Comparison of ENCODE assay signal across 2 cellular contexts in the genomic region with DNA sequence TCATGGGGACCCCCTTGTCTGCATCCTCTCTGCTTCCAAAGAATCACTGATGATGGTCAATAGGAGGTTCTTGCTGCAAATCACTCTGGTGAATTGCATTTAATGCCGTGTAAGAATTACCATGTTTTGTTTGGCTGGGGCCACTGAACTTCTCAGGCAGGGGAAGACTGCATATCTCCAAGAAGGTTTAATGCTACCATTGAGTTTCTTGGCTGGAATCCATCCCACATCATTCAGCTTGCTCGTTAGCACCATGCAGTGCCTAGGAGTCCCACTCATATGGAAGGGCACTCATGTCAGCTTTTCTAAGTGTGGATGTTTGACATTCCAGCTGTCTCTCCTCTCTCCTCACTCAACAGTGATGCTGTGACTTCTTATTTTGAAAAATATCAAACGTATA.
TF ChIP-seq lines count a peak whose summit lies in the region.

No MANE protein-coding gene starts in this region.

TF ChIP-seq in HEK293, 187 proteins besides CTCF, POLR2A, EP300 and RAD21 (continues in another document):
- TF ChIP-seq ZNF133 (tag by site-specific recombination; IDR thresholded peaks at IDR 0.05), result no peak
- TF ChIP-seq ZBTB1 (tag by site-specific recombination; IDR thresholded peaks at IDR 0.05), result no peak
- TF ChIP-seq, protein P1, sequence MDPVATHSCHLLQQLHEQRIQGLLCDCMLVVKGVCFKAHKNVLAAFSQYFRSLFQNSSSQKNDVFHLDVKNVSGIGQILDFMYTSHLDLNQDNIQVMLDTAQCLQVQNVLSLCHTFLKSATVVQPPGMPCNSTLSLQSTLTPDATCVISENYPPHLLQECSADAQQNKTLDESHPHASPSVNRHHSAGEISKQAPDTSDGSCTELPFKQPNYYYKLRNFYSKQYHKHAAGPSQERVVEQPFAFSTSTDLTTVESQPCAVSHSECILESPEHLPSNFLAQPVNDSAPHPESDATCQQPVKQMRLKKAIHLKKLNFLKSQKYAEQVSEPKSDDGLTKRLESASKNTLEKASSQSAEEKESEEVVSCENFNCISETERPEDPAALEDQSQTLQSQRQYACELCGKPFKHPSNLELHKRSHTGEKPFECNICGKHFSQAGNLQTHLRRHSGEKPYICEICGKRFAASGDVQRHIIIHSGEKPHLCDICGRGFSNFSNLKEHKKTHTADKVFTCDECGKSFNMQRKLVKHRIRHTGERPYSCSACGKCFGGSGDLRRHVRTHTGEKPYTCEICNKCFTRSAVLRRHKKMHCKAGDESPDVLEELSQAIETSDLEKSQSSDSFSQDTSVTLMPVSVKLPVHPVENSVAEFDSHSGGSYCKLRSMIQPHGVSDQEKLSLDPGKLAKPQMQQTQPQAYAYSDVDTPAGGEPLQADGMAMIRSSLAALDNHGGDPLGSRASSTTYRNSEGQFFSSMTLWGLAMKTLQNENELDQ (tag by site-specific recombination; IDR thresholded peaks at IDR 0.05; ENCODE audit: low read depth), result no peak
- no peak for TF ChIP-seq ZNF48 (tag by site-specific recombination; IDR thresholded peaks at IDR 0.05)
- TF ChIP-seq ZNF391 (tag by site-specific recombination; IDR thresholded peaks at IDR 0.05; ENCODE audit: borderline replicate concordance, low read depth), result no peak
- no peak for TF ChIP-seq KLF10 (tag by site-specific recombination; IDR thresholded peaks at IDR 0.05)
- TF ChIP-seq TCF7L2 (IDR thresholded peaks at IDR 0.05; ENCODE audit: borderline replicate concordance, low read depth, low read length), result no peak
- no peak for TF ChIP-seq ZNF10 (tag by site-specific recombination; IDR thresholded peaks at IDR 0.05)
- no peak for TF ChIP-seq ZNF514 (tag by site-specific recombination; IDR thresholded peaks at IDR 0.05)
- no peak; the same call in 1 of the 2 replicates for TF ChIP-seq MZF1 (tag by site-specific recombination; IDR thresholded peaks at IDR 0.05; ENCODE audit: borderline replicate concordance)
- 0 out of 2 replicates have a peak, but pooled peaks have one; percentile 42 for TF ChIP-seq ZNF843 (tag by site-specific recombination; IDR thresholded peaks at IDR 0.05)
- TF ChIP-seq ZNF202 (tag by site-specific recombination; IDR thresholded peaks at IDR 0.05; ENCODE audit: borderline replicate concordance), result no peak
- no peak for TF ChIP-seq ZNF768 (tag by site-specific recombination; IDR thresholded peaks at IDR 0.05)
- TF ChIP-seq ZSCAN30 (tag by site-specific recombination; IDR thresholded peaks at IDR 0.05), result no peak
- TF ChIP-seq ZNF23 (tag by site-specific recombination; IDR thresholded peaks at IDR 0.05; ENCODE audit: borderline replicate concordance), result no peak
- TF ChIP-seq, protein P2, sequence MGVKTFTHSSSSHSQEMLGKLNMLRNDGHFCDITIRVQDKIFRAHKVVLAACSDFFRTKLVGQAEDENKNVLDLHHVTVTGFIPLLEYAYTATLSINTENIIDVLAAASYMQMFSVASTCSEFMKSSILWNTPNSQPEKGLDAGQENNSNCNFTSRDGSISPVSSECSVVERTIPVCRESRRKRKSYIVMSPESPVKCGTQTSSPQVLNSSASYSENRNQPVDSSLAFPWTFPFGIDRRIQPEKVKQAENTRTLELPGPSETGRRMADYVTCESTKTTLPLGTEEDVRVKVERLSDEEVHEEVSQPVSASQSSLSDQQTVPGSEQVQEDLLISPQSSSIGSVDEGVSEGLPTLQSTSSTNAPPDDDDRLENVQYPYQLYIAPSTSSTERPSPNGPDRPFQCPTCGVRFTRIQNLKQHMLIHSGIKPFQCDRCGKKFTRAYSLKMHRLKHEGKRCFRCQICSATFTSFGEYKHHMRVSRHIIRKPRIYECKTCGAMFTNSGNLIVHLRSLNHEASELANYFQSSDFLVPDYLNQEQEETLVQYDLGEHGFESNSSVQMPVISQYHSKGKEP (tag by site-specific recombination; IDR thresholded peaks at IDR 0.05), result peak; percentile 94
- TF ChIP-seq, protein P3, sequence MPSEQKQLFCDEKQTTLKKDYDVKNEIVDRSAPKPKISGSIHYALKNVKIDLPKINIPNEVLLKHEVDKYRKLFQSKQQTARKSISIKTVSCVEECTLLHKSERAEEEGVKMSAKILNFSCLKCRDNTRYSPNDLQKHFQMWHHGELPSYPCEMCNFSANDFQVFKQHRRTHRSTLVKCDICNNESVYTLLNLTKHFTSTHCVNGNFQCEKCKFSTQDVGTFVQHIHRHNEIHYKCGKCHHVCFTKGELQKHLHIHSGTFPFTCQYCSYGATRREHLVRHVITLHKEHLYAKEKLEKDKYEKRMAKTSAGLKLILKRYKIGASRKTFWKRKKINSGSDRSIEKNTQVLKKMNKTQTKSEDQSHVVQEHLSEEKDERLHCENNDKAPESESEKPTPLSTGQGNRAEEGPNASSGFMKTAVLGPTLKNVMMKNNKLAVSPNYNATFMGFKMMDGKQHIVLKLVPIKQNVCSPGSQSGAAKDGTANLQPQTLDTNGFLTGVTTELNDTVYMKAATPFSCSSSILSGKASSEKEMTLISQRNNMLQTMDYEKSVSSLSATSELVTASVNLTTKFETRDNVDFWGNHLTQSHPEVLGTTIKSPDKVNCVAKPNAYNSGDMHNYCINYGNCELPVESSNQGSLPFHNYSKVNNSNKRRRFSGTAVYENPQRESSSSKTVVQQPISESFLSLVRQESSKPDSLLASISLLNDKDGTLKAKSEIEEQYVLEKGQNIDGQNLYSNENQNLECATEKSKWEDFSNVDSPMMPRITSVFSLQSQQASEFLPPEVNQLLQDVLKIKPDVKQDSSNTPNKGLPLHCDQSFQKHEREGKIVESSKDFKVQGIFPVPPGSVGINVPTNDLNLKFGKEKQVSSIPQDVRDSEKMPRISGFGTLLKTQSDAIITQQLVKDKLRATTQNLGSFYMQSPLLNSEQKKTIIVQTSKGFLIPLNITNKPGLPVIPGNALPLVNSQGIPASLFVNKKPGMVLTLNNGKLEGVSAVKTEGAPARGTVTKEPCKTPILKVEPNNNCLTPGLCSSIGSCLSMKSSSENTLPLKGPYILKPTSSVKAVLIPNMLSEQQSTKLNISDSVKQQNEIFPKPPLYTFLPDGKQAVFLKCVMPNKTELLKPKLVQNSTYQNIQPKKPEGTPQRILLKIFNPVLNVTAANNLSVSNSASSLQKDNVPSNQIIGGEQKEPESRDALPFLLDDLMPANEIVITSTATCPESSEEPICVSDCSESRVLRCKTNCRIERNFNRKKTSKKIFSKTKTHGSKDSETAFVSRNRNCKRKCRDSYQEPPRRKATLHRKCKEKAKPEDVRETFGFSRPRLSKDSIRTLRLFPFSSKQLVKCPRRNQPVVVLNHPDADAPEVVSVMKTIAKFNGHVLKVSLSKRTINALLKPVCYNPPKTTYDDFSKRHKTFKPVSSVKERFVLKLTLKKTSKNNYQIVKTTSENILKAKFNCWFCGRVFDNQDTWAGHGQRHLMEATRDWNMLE (tag by site-specific recombination; conservative IDR thresholded peaks at IDR 0.05; ENCODE audit: low read depth), result no peak
- TF ChIP-seq ZFP69B (tag by site-specific recombination; IDR thresholded peaks at IDR 0.05), result no peak
- TF ChIP-seq ZNF791 (tag by site-specific recombination; IDR thresholded peaks at IDR 0.05), result no peak
- no peak for TF ChIP-seq GLI4 (tag by site-specific recombination; IDR thresholded peaks at IDR 0.05)
- TF ChIP-seq ZNF354C (tag by site-specific recombination; IDR thresholded peaks at IDR 0.05; ENCODE audit: borderline replicate concordance, low read depth), result no peak
- TF ChIP-seq ZNF610 (tag by site-specific recombination; IDR thresholded peaks at IDR 0.05; ENCODE audit: borderline replicate concordance), result no peak

TF ChIP-seq in endothelial cell of umbilical vein, 7 proteins besides CTCF, POLR2A, EP300 and RAD21 (continued from another document):
- TF ChIP-seq GATA2 (IDR thresholded peaks at IDR 0.05; ENCODE audit: insufficient read depth, insufficient read length, low read depth, low read length) (no peak), JUN (IDR thresholded peaks at IDR 0.05; ENCODE audit: borderline replicate concordance, insufficient read depth, insufficient read length, low read depth) (no peak)
